Comparison of ENCODE assay signal across 7 cellular contexts in genomic region chr3:119034256-119035013, GRCh38. TPM values are rescaled to one million over a fixed set of nuclear protein-coding genes. Genes with fewer than 3 reads are reported as not detected.
DNase-seq lines count a peak whose midpoint lies in the region; ATAC-seq, FAIRE-seq and TF ChIP-seq lines count a peak whose summit lies in the region.

A gene with protein sequence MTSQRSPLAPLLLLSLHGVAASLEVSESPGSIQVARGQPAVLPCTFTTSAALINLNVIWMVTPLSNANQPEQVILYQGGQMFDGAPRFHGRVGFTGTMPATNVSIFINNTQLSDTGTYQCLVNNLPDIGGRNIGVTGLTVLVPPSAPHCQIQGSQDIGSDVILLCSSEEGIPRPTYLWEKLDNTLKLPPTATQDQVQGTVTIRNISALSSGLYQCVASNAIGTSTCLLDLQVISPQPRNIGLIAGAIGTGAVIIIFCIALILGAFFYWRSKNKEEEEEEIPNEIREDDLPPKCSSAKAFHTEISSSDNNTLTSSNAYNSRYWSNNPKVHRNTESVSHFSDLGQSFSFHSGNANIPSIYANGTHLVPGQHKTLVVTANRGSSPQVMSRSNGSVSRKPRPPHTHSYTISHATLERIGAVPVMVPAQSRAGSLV (minus strand): TSS chr3:119034846. CDS start chr3:119034582, 264 bp downstream.

- H2AFZ ChIP-seq in keratinocyte (ENCODE audit: control insufficient read depth, low read length): peak within 1 kb of the TSS; percentile 50

- peak within 1 kb of the TSS; percentile 22 for H3K27ac ChIP-seq in WERI-Rb-1
- no peak within 1 kb of the TSS for H3K27ac ChIP-seq in keratinocyte (ENCODE audit: control insufficient read depth, insufficient read depth, low read length)

- H3K9me3 ChIP-seq in WERI-Rb-1 (ENCODE audit: severe bottlenecking) (no peaks in the 10 kb centered on the region), keratinocyte (ENCODE audit: control insufficient read depth, low read depth, low read length) (no peaks in the 10 kb centered on the region)

- H3K27me3 ChIP-seq in WERI-Rb-1 (ENCODE audit: insufficient read depth, low read depth, severe bottlenecking) (no peaks in the 10 kb centered on the region), bronchial epithelial cell (ENCODE audit: control insufficient read depth, insufficient read depth, low read length) (peaks cover 3% of the 10 kb centered on the region), keratinocyte (ENCODE audit: control insufficient read depth, extremely low read depth, insufficient read depth, low read length) (peaks cover 16% of the 10 kb centered on the region)

- peak; percentile 91 for TF ChIP-seq CTCF in GM13976 (IDR thresholded peaks at IDR 0.05; ENCODE audit: borderline replicate concordance, control extremely low read depth, extremely low read depth, insufficient read depth, missing control alignments)
- peak; percentile 61 for TF ChIP-seq CTCF in WERI-Rb-1 (IDR thresholded peaks at IDR 0.05; ENCODE audit: low read depth, low read length)
- peak; percentile 50 for TF ChIP-seq CTCF in bronchial epithelial cell (IDR thresholded peaks at IDR 0.05; ENCODE audit: insufficient read depth, low read length, severe bottlenecking)
- TF ChIP-seq CTCF in keratinocyte (optimal IDR thresholded peaks at IDR 0.05 in 1 of 3, IDR thresholded peaks at IDR 0.05 in 1 of 3, conservative IDR thresholded peaks at IDR 0.05 in 1 of 3; ENCODE audit: extremely low read depth in 1 of 3, insufficient read depth in 2 of 3, low read length in 3 of 3): peak in 2 of 3 experiments; percentile 25 to 70

- H4K20me1 ChIP-seq in keratinocyte (ENCODE audit: control insufficient read depth, extremely low read depth, insufficient read depth, low read length): no peaks in the 10 kb centered on the region

- H3K4me1 ChIP-seq in keratinocyte (ENCODE audit: control insufficient read depth, extremely low read depth, insufficient read depth, low read length): no peaks in the 10 kb centered on the region

- no peaks in the 10 kb centered on the region for H3K79me2 ChIP-seq in keratinocyte (ENCODE audit: control insufficient read depth, insufficient read depth, low read length)

- no peaks in the 10 kb centered on the region for H3K9me1 ChIP-seq in keratinocyte (ENCODE audit: control insufficient read depth, extremely low read depth, insufficient read depth, low read length)

- H3K4me3 ChIP-seq in WERI-Rb-1 (ENCODE audit: low read depth, low read length) (peak within 1 kb of the TSS; percentile 87), bronchial epithelial cell (ENCODE audit: low read depth, low read length) (peak within 1 kb of the TSS; percentile 45), keratinocyte (ENCODE audit: control insufficient read depth in 2 of 3, extremely low read depth in 1 of 3, insufficient read depth in 2 of 3, low read depth in 1 of 3, low read length in 3 of 3) (peak within 1 kb of the TSS; percentile 45 to 59 (median 55))

- H3K36me3 ChIP-seq in WERI-Rb-1 (no peaks in the 10 kb centered on the region), bronchial epithelial cell (ENCODE audit: control insufficient read depth, insufficient read depth, low read length) (no peaks in the 10 kb centered on the region), keratinocyte (ENCODE audit: control insufficient read depth in 2 of 2, extremely low read depth in 1 of 2, insufficient read depth in 2 of 2, low read length in 2 of 2) (no peaks in the 10 kb centered on the region)

- dilution Hi-C loops in keratinocyte (cut with MboI; ENCODE audit: extremely low pct_ligation_motif_present, low sequenced_read_pairs): no loop called here

- no peak within 1 kb of the TSS for H3K9ac ChIP-seq in keratinocyte (ENCODE audit: control insufficient read depth, extremely low read depth, insufficient read depth, low read length)

- FAIRE-seq in bronchial epithelial cell (lab: Jason Lieb, UNC) (no peak), keratinocyte (lab: Jason Lieb, UNC) (no peak)

- peak; percentile 91 for DNase-seq in GM13976 (ENCODE audit: low spot score)
- peak; percentile 22 for DNase-seq in NCI-H1417 treated with DMSO at 0.1 percent for 48 hours (lab: John Stamatoyannopoulos, UW)
- DNase-seq in WERI-Rb-1: peak; percentile 87
- DNase-seq in bronchial epithelial cell (ENCODE audit: low read depth): peak; percentile 10
- DNase-seq in keratinocyte (ENCODE audit: low read depth, low spot score): no peak
- peak; percentile 81 for DNase-seq in stimulated activated CD4-positive, alpha-beta T cell treated with anti-CD3 and anti-CD28 coated beads, Interleukin-15, amount 100 ng/mL, for 24 hours

- in situ Hi-C loops in GM13976 (cut with MboI; ENCODE audit: low sequenced_read_pairs, unreplicated experiment): no loop called here

- H3K4me2 ChIP-seq in keratinocyte (ENCODE audit: control insufficient read depth, extremely low read depth, insufficient read depth, low read depth, low read length): peak within 1 kb of the TSS; percentile 77

- ATAC-seq in HG02642 (IDR thresholded peaks at IDR 0.05; ENCODE audit: poor library complexity, unreplicated experiment): peak; percentile 98

RNA-seq across cellular contexts. Expression of the gene that starts here (rescaled TPM):
- 0.13 and 1.1 TPM in 2 replicates for total RNA-seq in bronchial epithelial cell
- polyA plus RNA-seq in keratinocyte: 0.25 to 0.85 TPM (median 0.68 TPM) in 3 replicates
- polyA plus RNA-seq in keratinocyte (2011; ENCODE audit: low read depth): not detected
- 0.66 and 1.0 TPM in 2 replicates for polyA plus RNA-seq in keratinocyte (2011; cell fraction: cytosol; rRNA removed)
- 1.7 and 2.3 TPM in 2 replicates for polyA plus RNA-seq in keratinocyte (2011; cell fraction: nucleus; rRNA removed)
- 0.15 and 0.21 TPM in 2 replicates for polyA plus RNA-seq in keratinocyte (2012; ENCODE audit: low replicate concordance)
- 0.67 to 1.6 TPM in 2 of 3 replicates, not detected in the other for polyA minus RNA-seq in keratinocyte
- not detected for polyA minus RNA-seq in keratinocyte (2011; cell fraction: cytosol; rRNA and poly(A)+ RNA removed)
- 0.74 and 4.8 TPM in 2 replicates for polyA minus RNA-seq in keratinocyte (2011; cell fraction: nucleus; rRNA and poly(A)+ RNA removed)
